In genomic region chr20:19783966-19784401, GRCh38 we compare ENCODE assay signal across 9 cellular contexts. TPM values are rescaled to one million over a fixed set of nuclear protein-coding genes. Genes with fewer than 3 reads are reported as not detected.
DNase-seq lines count a peak whose midpoint lies in the region; ATAC-seq, FAIRE-seq and TF ChIP-seq lines count a peak whose summit lies in the region.
"Had no signal": no experiment of that assay in that cellular context is flagged by ENCODE, and none has a peak within 500 bp of the region (broad histone marks: within the 10 kb centered on the region; RNA-seq: fewer than 3 reads in every experiment).

No MANE protein-coding gene starts in this region.

- no peak for FAIRE-seq in GM19239 (lab: Jason Lieb, UNC)

- H3K4me1 ChIP-seq in lung (ENCODE audit: control insufficient read depth in 2 of 2, insufficient read depth in 2 of 2, low read length in 2 of 2), result peaks cover 6 to 9% of the 10 kb centered on the region in 2 donors

- no peaks in the 10 kb centered on the region for H3K9me3 ChIP-seq in lung (ENCODE audit: control insufficient read depth in 2 of 2, insufficient read depth in 1 of 2, low read length in 1 of 2)

- ATAC-seq in lung (ENCODE audit: insufficient read depth, low FRiP score), result peak; percentile 12

- H3K27ac ChIP-seq in lung (ENCODE audit: low read depth in 1 of 2, low read length in 1 of 2), result peak overlapping the region; percentile 65 to 75
- H3K27ac ChIP-seq: WERI-Rb-1 had no signal

- WGBS in lung, 2 donors, result 44 to 76% methylated on average over 7 of the region's 7 CpGs

- no peak for TF ChIP-seq CTCF in AG10803 (conservative IDR thresholded peaks at IDR 0.05; ENCODE audit: low read length)
- TF ChIP-seq CTCF in lung (IDR thresholded peaks at IDR 0.05; ENCODE audit: control extremely low read depth, extremely low read depth), result no peak

- no peaks in the 10 kb centered on the region for H3K27me3 ChIP-seq in lung (ENCODE audit: control insufficient read depth, insufficient read depth)

- no peaks in the 10 kb centered on the region for H3K36me3 ChIP-seq in lung (ENCODE audit: control insufficient read depth in 2 of 2, insufficient read depth in 2 of 2, low read length in 2 of 2)
- H3K36me3 ChIP-seq: WERI-Rb-1 had no signal

- DNase-seq in AG10803 (ENCODE audit: low read depth), result peak; percentile 76
- DNase-seq in NCI-H2196 (lab: John Stamatoyannopoulos, UW; ENCODE audit: unreplicated experiment), result peak; percentile 81
- peak; percentile 52 for DNase-seq in dedifferentiated amniotic fluid mesenchymal stem cell (ENCODE audit: extremely low spot score)
- DNase-seq in lung (ENCODE audit: low spot score), result no peak
- no peak for DNase-seq in NK-92 treated with Interleukin-12 subunit alpha and Interleukin-12 subunit beta, amount 100 ng/mL, for 24 hours (lab: John Stamatoyannopoulos, UW)
- DNase-seq in MV-4-11 (lab: John Stamatoyannopoulos, UW), result no peak
- no peak for DNase-seq in GM19239 (ENCODE audit: insufficient read length, low spot score)
- no peak for DNase-seq in activated gamma-delta T cell (lab: John Stamatoyannopoulos, UW)

- no peak overlapping the region for H3K4me3 ChIP-seq in AG10803 (ENCODE audit: low read length)
- no peak overlapping the region for H3K4me3 ChIP-seq in lung

RNA-seq across cellular contexts. Expression of gene RIN2, which starts 25.9 kb away (rescaled TPM):
- total RNA-seq in lung, result 10 to 100 TPM; 85.0 to 93.3 TPM
- 10 to 100 TPM; 13.7 to 44.3 TPM for polyA plus RNA-seq in lung

Comparison
In these comparisons a context has a peak if more than half of its experiments do, and no peak if none do; other contexts are left out.
1. DNase-seq: peak in AG10803 (single experiment), NCI-H2196 (single experiment) and dedifferentiated amniotic fluid mesenchymal stem cell (single experiment); none in lung (single experiment), NK-92 treated with Interleukin-12 subunit alpha and Interleukin-12 subunit beta, amount 100 ng/mL, for 24 hours (single experiment), MV-4-11 (single experiment), GM19239 (single experiment) and activated gamma-delta T cell (single experiment).